Comparison of ENCODE assay signal across 35 cellular contexts in the genomic region with DNA sequence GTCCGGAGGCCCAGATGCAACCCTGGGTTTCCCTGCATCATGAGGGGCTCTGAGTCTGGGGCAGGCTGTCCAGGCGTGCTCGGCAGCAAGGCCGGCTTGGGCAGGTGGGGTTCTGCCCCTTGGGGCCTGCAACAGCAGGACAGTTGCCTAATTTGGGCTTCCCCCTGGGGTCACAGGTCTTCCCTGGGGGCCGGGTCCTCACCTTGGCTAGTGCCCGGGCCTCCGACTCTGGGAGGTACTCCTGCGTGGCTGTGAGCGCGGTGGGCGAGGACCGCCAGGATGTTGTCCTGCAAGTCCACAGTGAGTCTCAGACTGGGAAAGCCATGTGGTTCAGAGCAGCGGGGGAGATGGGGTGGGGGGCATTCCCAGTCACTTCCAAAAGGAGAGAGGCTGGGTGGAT.
DNase-seq lines count a peak whose midpoint lies in the region; ATAC-seq, FAIRE-seq and TF ChIP-seq lines count a peak whose summit lies in the region.
"Had no signal": no experiment of that assay in that cellular context is flagged by ENCODE, and none has a peak within 500 bp of the region (broad histone marks: within the 10 kb centered on the region; RNA-seq: fewer than 3 reads in every experiment).

No MANE protein-coding gene starts in this region.

- ATAC-seq in Right ventricle myocardium inferior = no peak
- ATAC-seq in left ventricle myocardium superior = no peak
- ATAC-seq in RWPE2 (ENCODE audit: low read depth) = no peak
- no peak for ATAC-seq in GM18907 (IDR thresholded peaks at IDR 0.05; ENCODE audit: unreplicated experiment)
- ATAC-seq: A549; CD8-positive, alpha-beta T cell had no signal

- no peak overlapping the region for H3K9ac ChIP-seq in neuronal stem cell (ENCODE audit: low read depth, low read length, poor library complexity)
- H3K9ac ChIP-seq in trophoblast cell (ENCODE audit: low read length) = no peak overlapping the region
- H3K9ac ChIP-seq: BLaER1; BLaER1 treated with 17β-estradiol and CSF1 and Interleukin-3, amounts not matched to agents 10 nM and 100 nM had no signal

- no peak overlapping the region for H4K8ac ChIP-seq in neuronal stem cell (ENCODE audit: low read depth, low read length)
- H4K8ac ChIP-seq in trophoblast cell (ENCODE audit: low read depth, low read length) = peak overlapping the region; percentile 14

- H3K36me3 ChIP-seq in RWPE2 (ENCODE audit: low read depth) = no peaks in the 10 kb centered on the region
- no peaks in the 10 kb centered on the region for H3K36me3 ChIP-seq in neuronal stem cell (replicated peaks in 1 of 2; ENCODE audit: control insufficient read depth in 2 of 2, insufficient read depth in 2 of 2, low read length in 2 of 2)
- H3K36me3 ChIP-seq in trophoblast cell (ENCODE audit: control insufficient read depth in 1 of 2, insufficient read depth in 2 of 2, low read length in 2 of 2) = peaks cover 0 to 2% of the 10 kb centered on the region in 2 experiments
- H3K36me3 ChIP-seq: BE2C; BLaER1; BLaER1 treated with 17β-estradiol and CSF1 and Interleukin-3, amounts not matched to agents 10 nM and 100 nM had no signal

- H3K23ac ChIP-seq in neuronal stem cell (ENCODE audit: low read depth, low read length, poor library complexity) (peak overlapping the region; percentile 43), trophoblast cell (ENCODE audit: low read length) (no peak overlapping the region)

- no peak for TF ChIP-seq CTCF in RWPE2 (IDR thresholded peaks at IDR 0.05; ENCODE audit: poor library complexity, severe bottlenecking)

- no peaks in the 10 kb centered on the region for H3K4me1 ChIP-seq in RWPE2 (ENCODE audit: insufficient read depth, poor library complexity, severe bottlenecking)
- H3K4me1 ChIP-seq in neuronal stem cell (ENCODE audit: control insufficient read depth in 2 of 2, insufficient read depth in 1 of 2, low read depth in 1 of 2, low read length in 2 of 2) = no peaks in the 10 kb centered on the region
- H3K4me1 ChIP-seq in trophoblast cell (ENCODE audit: control insufficient read depth in 1 of 2, insufficient read depth in 2 of 2, low read length in 2 of 2) = peaks cover 0 to 3% of the 10 kb centered on the region in 2 experiments
- H3K4me1 ChIP-seq: A549, BE2C, Caco-2 had no signal

- DNase-seq in Right ventricle myocardium inferior (ENCODE audit: missing footprints) = peak; percentile 59
- no peak for DNase-seq in left ventricle myocardium superior
- peak; percentile 60 for DNase-seq in RWPE2 (ENCODE audit: low spot score)
- DNase-seq in neuronal stem cell (ENCODE audit: low spot score) = no peak
- DNase-seq in trophoblast cell = no peak
- no peak for DNase-seq in activated CD8-positive, alpha-beta memory T cell treated with anti-CD3 and anti-CD28 coated beads for 24 hours
- no peak for DNase-seq in GM19239 (ENCODE audit: insufficient read length, low spot score)
- DNase-seq: 8988T; ACHN; AML-193; BE2C; C1 segment of cervical spinal cord; Caco-2; Calu3; CD4-positive, alpha-beta memory T cell; CD4-positive, alpha-beta T cell; CD4-positive, CD25-positive, alpha-beta regulatory T cell; CD8-positive, alpha-beta memory T cell; CD8-positive, alpha-beta T cell; COR-L47; DMS 273 treated with DMSO at 0.1 percent for 48 hours; DMS153; DMS53; DMS79; DMS79 treated with DMSO at 0.1 percent for 48 hours; DND-41; EL had no signal

- H3K14ac ChIP-seq in neuronal stem cell (ENCODE audit: low read length) (peak overlapping the region; percentile 82), trophoblast cell (ENCODE audit: low read length) (no peak overlapping the region)

- H2AFZ ChIP-seq in neuronal stem cell (ENCODE audit: low read length) (no peak overlapping the region), trophoblast cell (ENCODE audit: insufficient read depth, low read length, poor library complexity) (no peak overlapping the region)

- H3K79me2 ChIP-seq in trophoblast cell (ENCODE audit: control insufficient read depth, insufficient read depth, low read length, poor library complexity) = no peaks in the 10 kb centered on the region

- H3K4ac ChIP-seq in neuronal stem cell (ENCODE audit: low read length) (no peak overlapping the region), trophoblast cell (ENCODE audit: low read depth, low read length) (no peak overlapping the region)

- H3K27me3 ChIP-seq in RWPE2 (ENCODE audit: insufficient read depth, poor library complexity, severe bottlenecking) = no peaks in the 10 kb centered on the region
- peaks cover 0 to 1% (median 0%) of the 10 kb centered on the region in 3 experiments for H3K27me3 ChIP-seq in neuronal stem cell (ENCODE audit: control insufficient read depth in 3 of 3, insufficient read depth in 3 of 3, low read depth in 1 of 3, low read length in 3 of 3)
- H3K27me3 ChIP-seq in trophoblast cell (ENCODE audit: insufficient read depth, low read length) = no peaks in the 10 kb centered on the region
- H3K27me3 ChIP-seq: BE2C; BLaER1; BLaER1 treated with 17β-estradiol and CSF1 and Interleukin-3, amounts not matched to agents 10 nM and 100 nM had no signal

- H3K27ac ChIP-seq in RWPE2 (ENCODE audit: poor library complexity, severe bottlenecking) (no peak overlapping the region), neuronal stem cell (replicated peaks; ENCODE audit: low read length) (no peak overlapping the region), trophoblast cell (ENCODE audit: low read depth, low read length) (no peak overlapping the region)
- H3K27ac ChIP-seq: 22Rv1; A549; BLaER1; BLaER1 treated with 17β-estradiol and CSF1 and Interleukin-3, amounts not matched to agents 10 nM and 100 nM; C4-2B had no signal

- H2BK5ac ChIP-seq in neuronal stem cell (ENCODE audit: low read length) (no peak overlapping the region), trophoblast cell (ENCODE audit: low read depth, low read length, poor library complexity) (no peak overlapping the region)

- H2BK15ac ChIP-seq in neuronal stem cell (ENCODE audit: low read length) = peak overlapping the region; percentile 74

- H2BK12ac ChIP-seq in neuronal stem cell (ENCODE audit: low read length) (no peak overlapping the region), trophoblast cell (ENCODE audit: low read length) (no peak overlapping the region)

- H2BK120ac ChIP-seq in neuronal stem cell (ENCODE audit: low read depth, low read length) = no peak overlapping the region
- H2BK120ac ChIP-seq in trophoblast cell (ENCODE audit: insufficient read depth, low read length, poor library complexity) = no peak overlapping the region

- intact Hi-C loops in Right ventricle myocardium inferior (cut with DNase I) = no loop called here
- intact Hi-C loops in left ventricle myocardium superior (cut with micrococcal nuclease) = no loop called here

- H3K4me2 ChIP-seq in neuronal stem cell (ENCODE audit: insufficient read depth, low read length, poor library complexity, severe bottlenecking) (no peak overlapping the region), trophoblast cell (ENCODE audit: low read length) (no peak overlapping the region)
- H3K4me2 ChIP-seq: A549; BLaER1; BLaER1 treated with 17β-estradiol and CSF1 and Interleukin-3, amounts not matched to agents 10 nM and 100 nM had no signal

- peak overlapping the region; percentile 88 for H2AK5ac ChIP-seq in neuronal stem cell (ENCODE audit: low read depth, low read length)
- no peak overlapping the region for H2AK5ac ChIP-seq in trophoblast cell (ENCODE audit: low read length)

- H3K18ac ChIP-seq in neuronal stem cell (ENCODE audit: low read length) = peak overlapping the region; percentile 35
- no peak overlapping the region for H3K18ac ChIP-seq in trophoblast cell (ENCODE audit: low read length)

- no peak for FAIRE-seq in GM19239 (lab: Jason Lieb, UNC)
- FAIRE-seq: A204.1, A549, D721Med had no signal

- WGBS in neuronal stem cell (ENCODE audit: extremely low coverage in 2 of 2, insufficient read length in 2 of 2, insufficient replicate concordance in 1 of 2), 2 donors = no CpG with 5 or more reads among the region's 13 CpGs
- no CpG with 5 or more reads among the region's 13 CpGs for WGBS in trophoblast cell (ENCODE audit: extremely low coverage, insufficient coverage, insufficient read length)

- no peaks in the 10 kb centered on the region for H3K9me3 ChIP-seq in RWPE2 (ENCODE audit: severe bottlenecking)
- H3K9me3 ChIP-seq in neuronal stem cell (replicated peaks in 1 of 2; ENCODE audit: control insufficient read depth in 2 of 2, insufficient read depth in 1 of 2, low read depth in 1 of 2, low read length in 2 of 2) = no peaks in the 10 kb centered on the region
- H3K9me3 ChIP-seq in trophoblast cell (ENCODE audit: insufficient read depth, low read depth, low read length) = peaks cover 6% of the 10 kb centered on the region
- H3K9me3 ChIP-seq: A549, BE2C, Caco-2 had no signal

- H3K79me1 ChIP-seq in neuronal stem cell (ENCODE audit: low read depth, low read length) (no peaks in the 10 kb centered on the region), trophoblast cell (ENCODE audit: low read length) (no peaks in the 10 kb centered on the region)

- no peak overlapping the region for H3K4me3 ChIP-seq in RWPE2 (ENCODE audit: severe bottlenecking)
- no peak overlapping the region for H3K4me3 ChIP-seq in neuronal stem cell (ENCODE audit: low read length in 2 of 2)
- no peak overlapping the region for H3K4me3 ChIP-seq in trophoblast cell (ENCODE audit: low read depth, low read length)
- H3K4me3 ChIP-seq: A549; BLaER1; BLaER1 treated with 17β-estradiol and CSF1 and Interleukin-3, amounts not matched to agents 10 nM and 100 nM had no signal

- H4K12ac ChIP-seq in trophoblast cell (ENCODE audit: low read depth, low read length) = no peak overlapping the region

- H4K91ac ChIP-seq in neuronal stem cell (ENCODE audit: low read depth, low read length, poor library complexity) (no peak overlapping the region), trophoblast cell (ENCODE audit: low read depth, low read length) (no peak overlapping the region)

Comparison
In these comparisons a context has a peak if more than half of its experiments do, and no peak if none do; other contexts are left out.
1. DNase-seq: peak in Right ventricle myocardium inferior (single experiment) and RWPE2 (single experiment); none in left ventricle myocardium superior (single experiment), neuronal stem cell (single experiment), trophoblast cell (0 of 2), activated CD8-positive, alpha-beta memory T cell treated with anti-CD3 and anti-CD28 coated beads for 24 hours (single experiment) and GM19239 (single experiment).